In genomic region chr17:15683135-15683534, GRCh38 we compare ENCODE assay signal across 13 cellular contexts. TPM values are rescaled to one million over a fixed set of nuclear protein-coding genes. Genes with fewer than 3 reads are reported as not detected.
A peak's percentile ranks its signal among the peaks of the same experiment; 100 is the strongest.
DNase-seq lines count a peak whose midpoint lies in the region; ATAC-seq, FAIRE-seq and TF ChIP-seq lines count a peak whose summit lies in the region.
"Not testable (repeated sequence)": the region's sequence is repeated elsewhere in the genome, so short reads cannot be mapped to it uniquely, and the experiment has no call there.
"Had no signal": no experiment of that assay in that cellular context is flagged by ENCODE, and none has a peak within 500 bp of the region (broad histone marks: within the 10 kb centered on the region; RNA-seq: fewer than 3 reads in every experiment).

No MANE protein-coding gene starts in this region.

- not testable (repeated sequence) for BruUV-seq in GM12878 (replicated peaks; lab: Mats Ljungman, UMichigan)

- intact Hi-C loops in GM12878 (cut with micrococcal nuclease; ENCODE audit: unreplicated experiment) = not testable (repeated sequence)

- RAD21 ChIA-PET in GM12878 (lab: Charles Lee; ENCODE audit: unreplicated experiment) = not testable (repeated sequence)

- H3K27me3 Mint-ChIP-seq in activated CD8-positive, alpha-beta memory T cell treated with anti-CD3 and anti-CD28 coated beads, Interleukin-2, amount 10 ng/mL, durations not matched to agents 7 days and 5 days; nephron (ENCODE audit: low read depth); stimulated activated naive CD8-positive, alpha-beta T cell treated with anti-CD3 and anti-CD28 coated beads, Interleukin-15, Interleukin-2, amounts not matched to agents 100 ng/mL and 50 ng/mL, for 24 hours: not testable (repeated sequence)

- CTCF ChIA-PET in SK-N-SH (lab: Yijun Ruan, JAX); activated CD8-positive, alpha-beta memory T cell treated with anti-CD3 and anti-CD28 coated beads, Interleukin-2, amount 10 ng/mL, durations not matched to agents 7 days and 5 days (lab: Charles Lee); GM12878 (lab: Yijun Ruan, JAX): not testable (repeated sequence)

- in situ Hi-C loops in GM12878 (cut with MboI) = not testable (repeated sequence)

- TF ChIP-seq RAD21 in SK-N-SH (IDR thresholded peaks at IDR 0.05; ENCODE audit: low read length); GM12878 (IDR thresholded peaks at IDR 0.05; ENCODE audit: insufficient read depth, low read depth, low read length): not testable (repeated sequence)

- H3K27ac Mint-ChIP-seq in activated CD8-positive, alpha-beta memory T cell treated with anti-CD3 and anti-CD28 coated beads, Interleukin-2, amount 10 ng/mL, durations not matched to agents 7 days and 5 days; nephron; stimulated activated naive CD8-positive, alpha-beta T cell treated with anti-CD3 and anti-CD28 coated beads, Interleukin-15, Interleukin-2, amounts not matched to agents 100 ng/mL and 50 ng/mL, for 24 hours: not testable (repeated sequence)

- H3K36me3 Mint-ChIP-seq in activated CD8-positive, alpha-beta memory T cell treated with anti-CD3 and anti-CD28 coated beads, Interleukin-2, amount 10 ng/mL, durations not matched to agents 7 days and 5 days = not testable (repeated sequence)
- peaks cover 13% of the 10 kb centered on the region for H3K36me3 Mint-ChIP-seq in nephron (ENCODE audit: low read depth)
- H3K36me3 Mint-ChIP-seq in stimulated activated naive CD8-positive, alpha-beta T cell treated with anti-CD3 and anti-CD28 coated beads, Interleukin-15, Interleukin-2, amounts not matched to agents 100 ng/mL and 50 ng/mL, for 24 hours (ENCODE audit: low read depth) = peaks cover 17% of the 10 kb centered on the region

- H3K9me3 ChIP-seq in DND-41 (ENCODE audit: insufficient read depth, low read length, severe bottlenecking); HUES48 (ENCODE audit: control insufficient read depth, insufficient read depth, low read length); SK-N-SH; GM12878 (replicated peaks; ENCODE audit: control insufficient read depth, insufficient read depth, low read length); cardiac muscle cell (ENCODE audit: low read depth): not testable (repeated sequence)

- not testable (repeated sequence) for H3K36me3 ChIP-seq in DND-41 (ENCODE audit: insufficient read depth, low read length); HUES48 (ENCODE audit: control insufficient read depth, insufficient read depth, low read length); SK-N-SH (replicated peaks in 1 of 2; ENCODE audit: control insufficient read depth in 1 of 2, insufficient read depth in 2 of 2, low read length in 1 of 2); GM12878 (ENCODE audit: control insufficient read depth in 2 of 2, insufficient read depth in 2 of 2, low read length in 1 of 2); cardiac muscle cell

- DNase-seq in DND-41; SK-N-SH; activated CD8-positive, alpha-beta memory T cell treated with anti-CD3 and anti-CD28 coated beads, Interleukin-2, amount 10 ng/mL, durations not matched to agents 7 days and 5 days; GM12878 (ENCODE audit: low read depth, low spot score); cardiac muscle cell (ENCODE audit: low read depth in 1 of 2, low spot score in 1 of 2): not testable (repeated sequence)

- TF ChIP-seq EP300 in SK-N-SH (IDR thresholded peaks at IDR 0.05; ENCODE audit: borderline replicate concordance in 1 of 2, low read depth in 1 of 2, low read length in 1 of 2); GM12878 (IDR thresholded peaks at IDR 0.05; ENCODE audit: borderline replicate concordance in 1 of 2, control insufficient read depth in 1 of 2, low read depth in 2 of 2, low read length in 2 of 2): not testable (repeated sequence)

- H3K4me3 Mint-ChIP-seq in activated CD8-positive, alpha-beta memory T cell treated with anti-CD3 and anti-CD28 coated beads, Interleukin-2, amount 10 ng/mL, durations not matched to agents 7 days and 5 days = peak overlapping the region; percentile 87
- peak overlapping the region; percentile 91 to 95 (median 93) for H3K4me3 Mint-ChIP-seq in nephron
- peak overlapping the region; percentile 95 for H3K4me3 Mint-ChIP-seq in stimulated activated naive CD8-positive, alpha-beta T cell treated with anti-CD3 and anti-CD28 coated beads, Interleukin-15, Interleukin-2, amounts not matched to agents 100 ng/mL and 50 ng/mL, for 24 hours

- not testable (repeated sequence) for H3F3A ChIP-seq in SK-N-SH (replicated peaks; ENCODE audit: insufficient read depth)

- not testable (repeated sequence) for H3K27ac ChIP-seq in DND-41 (ENCODE audit: low read length); HUES48 (ENCODE audit: low read depth, low read length); SK-N-SH (ENCODE audit: low read depth in 2 of 2, low read length in 1 of 2); GM12878 (ENCODE audit: control insufficient read depth, insufficient read depth); cardiac muscle cell

- H3K4me3 ChIP-seq in DND-41 (ENCODE audit: low read depth in 1 of 2, low read length in 2 of 2) (peak overlapping the region in 1 of 2 experiments; percentile 88; a peak in 2 of 4 replicates), HUES48 (ENCODE audit: low read depth, low read length) (peak overlapping the region; percentile 72), SK-N-SH (ENCODE audit: low read depth in 2 of 2, low read length in 1 of 2) (peak overlapping the region; percentile 56 to 86; a peak in 3 of 4 replicates), GM12878 (peak overlapping the region; percentile 86), cardiac muscle cell (peak overlapping the region; percentile 57)

- not testable (repeated sequence) for H3K9me3 Mint-ChIP-seq in activated CD8-positive, alpha-beta memory T cell treated with anti-CD3 and anti-CD28 coated beads, Interleukin-2, amount 10 ng/mL, durations not matched to agents 7 days and 5 days (ENCODE audit: low read depth); nephron; stimulated activated naive CD8-positive, alpha-beta T cell treated with anti-CD3 and anti-CD28 coated beads, Interleukin-15, Interleukin-2, amounts not matched to agents 100 ng/mL and 50 ng/mL, for 24 hours

- POLR2A ChIA-PET in SK-N-SH (lab: Yijun Ruan, JAX); GM12878 (lab: Charles Lee): not testable (repeated sequence)

- H3K4me2 ChIP-seq in DND-41 (ENCODE audit: insufficient read depth, low read length) = peak overlapping the region; percentile 94
- peak overlapping the region; percentile 98 for H3K4me2 ChIP-seq in SK-N-SH
- peak overlapping the region; percentile 89 for H3K4me2 ChIP-seq in GM12878 (ENCODE audit: control insufficient read depth, insufficient read depth)

- WGBS in SK-N-SH (ENCODE audit: low lambda C conversion rate) = 98% methylated on average over 3 of the region's 3 CpGs
- WGBS in GM12878 (ENCODE audit: insufficient coverage, insufficient replicate concordance, low lambda C conversion rate, missing lambda C conversion rate) = 70% methylated on average over 3 of the region's 3 CpGs

- not testable (repeated sequence) for H4K20me1 ChIP-seq in DND-41 (ENCODE audit: insufficient read depth, low read length); SK-N-SH (ENCODE audit: insufficient read depth); GM12878 (ENCODE audit: control insufficient read depth, insufficient read depth)

- not testable (repeated sequence) for TF ChIP-seq CTCF in DND-41 (IDR thresholded peaks at IDR 0.05; ENCODE audit: borderline replicate concordance, extremely low read depth, low read length, poor library complexity, severe bottlenecking); SK-N-SH (IDR thresholded peaks at IDR 0.05); cardiac muscle cell (IDR thresholded peaks at IDR 0.05; ENCODE audit: low read depth, low read length); nephron (IDR thresholded peaks at IDR 0.05; ENCODE audit: unreplicated experiment in 3 of 3)
- TF ChIP-seq CTCF in GM12878 (IDR thresholded peaks at IDR 0.05 in 2 of 3, conservative IDR thresholded peaks at IDR 0.05 in 1 of 3; ENCODE audit: control insufficient read depth in 2 of 3, extremely low read depth in 1 of 3, insufficient read depth in 1 of 3, low read depth in 3 of 3, low read length in 3 of 3) = 0 out of 6 replicates have a peak, but pooled peaks of 1 of the 3 experiments have one; percentile 3

- FAIRE-seq in GM12878 (lab: Jason Lieb, UNC) = not testable (repeated sequence)

- H3K4me1 ChIP-seq in DND-41 (ENCODE audit: insufficient read depth, low read length) = peaks cover 25% of the 10 kb centered on the region
- H3K4me1 ChIP-seq in HUES48 (ENCODE audit: control insufficient read depth, insufficient read depth, low read length); SK-N-SH (ENCODE audit: control insufficient read depth in 1 of 2, insufficient read depth in 2 of 2, low read depth in 1 of 2, low read length in 1 of 2); GM12878 (ENCODE audit: control insufficient read depth, insufficient read depth, low read length); cardiac muscle cell (ENCODE audit: low read depth): not testable (repeated sequence)

- H3K9ac ChIP-seq in DND-41 (ENCODE audit: low read depth, low read length); HUES48 (ENCODE audit: low read depth, low read length); SK-N-SH: not testable (repeated sequence)
- H3K9ac ChIP-seq in GM12878 (ENCODE audit: control insufficient read depth, insufficient read depth, low read length) = peak overlapping the region; percentile 29; the same call in 1 of the 2 replicates

- H2AFZ ChIP-seq in DND-41 (ENCODE audit: low read depth, low read length) = not testable (repeated sequence)
- H2AFZ ChIP-seq in SK-N-SH (ENCODE audit: low read depth) (peak overlapping the region; percentile 100; the same call in 1 of the 2 replicates), GM12878 (ENCODE audit: control insufficient read depth, low read depth, low read length) (peak overlapping the region; percentile 77)

- not testable (repeated sequence) for H3K79me2 ChIP-seq in DND-41 (ENCODE audit: insufficient read depth, low read length); SK-N-SH (ENCODE audit: insufficient read depth); GM12878 (ENCODE audit: control insufficient read depth, insufficient read depth, low read length)

- not testable (repeated sequence) for H3K27me3 ChIP-seq in DND-41 (ENCODE audit: insufficient read depth, low read length, poor library complexity); HUES48 (ENCODE audit: control insufficient read depth, insufficient read depth, low read length); SK-N-SH (ENCODE audit: insufficient read depth); GM12878 (replicated peaks in 1 of 2; ENCODE audit: control insufficient read depth in 2 of 2, insufficient read depth in 2 of 2, low read length in 1 of 2); cardiac muscle cell

- not testable (repeated sequence) for TF ChIP-seq POLR2A in GM12878 (IDR thresholded peaks at IDR 0.05; ENCODE audit: low read depth, low read length)

- peaks cover 16% of the 10 kb centered on the region for H3K4me1 Mint-ChIP-seq in activated CD8-positive, alpha-beta memory T cell treated with anti-CD3 and anti-CD28 coated beads, Interleukin-2, amount 10 ng/mL, durations not matched to agents 7 days and 5 days
- H3K4me1 Mint-ChIP-seq in nephron = peaks cover 20% of the 10 kb centered on the region
- peaks cover 23% of the 10 kb centered on the region for H3K4me1 Mint-ChIP-seq in stimulated activated naive CD8-positive, alpha-beta T cell treated with anti-CD3 and anti-CD28 coated beads, Interleukin-15, Interleukin-2, amounts not matched to agents 100 ng/mL and 50 ng/mL, for 24 hours (ENCODE audit: low read depth)

- ATAC-seq in DND-41 (ENCODE audit: insufficient read depth, low read depth); activated CD8-positive, alpha-beta memory T cell treated with anti-CD3 and anti-CD28 coated beads, Interleukin-2, amount 10 ng/mL, durations not matched to agents 7 days and 5 days: not testable (repeated sequence)
- ATAC-seq in GM12878 = peak; percentile 74

- SMC1A ChIA-PET in GM12878 (lab: Charles Lee; ENCODE audit: uncharacterized antibody, unreplicated experiment) = not testable (repeated sequence)

- H3K9me2 ChIP-seq in SK-N-SH = not testable (repeated sequence)

RNA-seq across cellular contexts. Expression of gene TRIM16, which starts 1.0 kb away (rescaled TPM):
- polyA plus RNA-seq in SK-N-SH (2012; rRNA removed) = 24.8 and 30.7 TPM in 2 replicates
- polyA plus RNA-seq in SK-N-SH (2012; cell fraction: cytosol; rRNA removed) = 25.8 and 31.1 TPM in 2 replicates
- 40.4 and 47.3 TPM in 2 replicates for polyA plus RNA-seq in SK-N-SH (2012; cell fraction: nucleus; rRNA removed)
- 10 to 100 TPM in 1 of 2 experiments, 1 to 10 TPM in 1; 6.4 to 10.2 TPM for total RNA-seq in activated CD8-positive, alpha-beta memory T cell treated with anti-CD3 and anti-CD28 coated beads, Interleukin-2, amount 10 ng/mL, durations not matched to agents 7 days and 5 days
- total RNA-seq in GM12878 (2013; cell fraction: nucleolus; rRNA removed) = 27.9 and 40.4 TPM in 2 replicates
- 10.6 and 13.7 TPM in 2 replicates for total RNA-seq in GM12878 (2014; rRNA removed)
- total RNA-seq in GM12878 (2014; rRNA removed; fragmentation: Illumina TruSeq; extraction: Trizol) = 9.6 and 10.7 TPM in 2 replicates
- 9.1 and 11.9 TPM in 2 replicates for total RNA-seq in GM12878 (2021)
- 7.1 TPM for polyA plus RNA-seq in GM12878 (2011; ENCODE audit: low read depth)
- polyA plus RNA-seq in GM12878 (2011; rRNA removed) = 11.9 and 15.1 TPM in 2 replicates
- polyA plus RNA-seq in GM12878 (2011; cell fraction: cytosol; rRNA removed) = 10.3 and 11.6 TPM in 2 replicates
- polyA plus RNA-seq in GM12878 (2011; cell fraction: nucleus; rRNA removed) = 12.4 and 15.1 TPM in 2 replicates
- 9.2 and 11.3 TPM in 2 replicates for polyA plus RNA-seq in GM12878 (2012)
- 7.4 and 10.5 TPM in 2 replicates for polyA plus RNA-seq in GM12878 (2014; fragmentation: Illumina TruSeq; extraction: Trizol)
- 1 to 10 TPM; 3.9 to 6.4 TPM for polyA plus RNA-seq in GM12878 (2014; fragmentation: Nextera tagmentation; extraction: Ambion mirVana)
- 8.5 and 10.3 TPM in 2 replicates for polyA plus RNA-seq in GM12878 (2014; rRNA removed)
- polyA plus RNA-seq in GM12878 (2016; fragmentation: Nextera tagmentation; extraction: Ambion mirVana) = 1 to 10 TPM; 2.6 to 3.3 TPM
- polyA minus RNA-seq in GM12878 (2011; rRNA and poly(A)+ RNA removed) = 17.4 and 22.8 TPM in 2 replicates
- polyA minus RNA-seq in GM12878 (2011; cell fraction: cytosol; rRNA and poly(A)+ RNA removed) = 8.7 and 15.3 TPM in 2 replicates
- polyA minus RNA-seq in GM12878 (2011; cell fraction: nucleus; rRNA and poly(A)+ RNA removed) = 17.5 and 29.4 TPM in 2 replicates
- total RNA-seq in cardiac muscle cell = 42.4 and 48.8 TPM in 2 replicates
- polyA plus RNA-seq in cardiac muscle cell = 20.6 and 27.6 TPM in 2 replicates

RNA-seq across cellular contexts. Expression of gene ZNF286A, which starts 16.4 kb away (rescaled TPM):
- polyA plus RNA-seq in SK-N-SH (2012; rRNA removed) = 16.5 and 17.1 TPM in 2 replicates
- 18.3 and 18.7 TPM in 2 replicates for polyA plus RNA-seq in SK-N-SH (2012; cell fraction: cytosol; rRNA removed)
- polyA plus RNA-seq in SK-N-SH (2012; cell fraction: nucleus; rRNA removed) = 17.8 and 18.3 TPM in 2 replicates
- total RNA-seq in activated CD8-positive, alpha-beta memory T cell treated with anti-CD3 and anti-CD28 coated beads, Interleukin-2, amount 10 ng/mL, durations not matched to agents 7 days and 5 days = 10 to 100 TPM; 16.9 to 18.9 TPM
- total RNA-seq in GM12878 (2013; cell fraction: nucleolus; rRNA removed) = 29.3 and 36.8 TPM in 2 replicates
- total RNA-seq in GM12878 (2014; rRNA removed) = 19.3 and 22.8 TPM in 2 replicates
- 27.5 and 31.2 TPM in 2 replicates for total RNA-seq in GM12878 (2014; rRNA removed; fragmentation: Illumina TruSeq; extraction: Trizol)
- total RNA-seq in GM12878 (2021) = 20.1 and 23.7 TPM in 2 replicates
- polyA plus RNA-seq in GM12878 (2011; ENCODE audit: low read depth) = 9.0 TPM
- 17.0 and 24.2 TPM in 2 replicates for polyA plus RNA-seq in GM12878 (2011; rRNA removed)
- 11.2 and 13.2 TPM in 2 replicates for polyA plus RNA-seq in GM12878 (2011; cell fraction: cytosol; rRNA removed)
- 11.2 and 14.5 TPM in 2 replicates for polyA plus RNA-seq in GM12878 (2011; cell fraction: nucleus; rRNA removed)
- polyA plus RNA-seq in GM12878 (2012) = 9.3 and 11.6 TPM in 2 replicates
- 25.5 and 29.9 TPM in 2 replicates for polyA plus RNA-seq in GM12878 (2014; fragmentation: Illumina TruSeq; extraction: Trizol)
- polyA plus RNA-seq in GM12878 (2014; fragmentation: Nextera tagmentation; extraction: Ambion mirVana) = 10 to 100 TPM in 1 of 2 experiments, 1 to 10 TPM in 1; 8.1 to 12.1 TPM
- polyA plus RNA-seq in GM12878 (2014; rRNA removed) = 8.5 and 19.8 TPM in 2 replicates
- polyA plus RNA-seq in GM12878 (2016; fragmentation: Nextera tagmentation; extraction: Ambion mirVana) = 10 to 100 TPM; 12.8 to 14.8 TPM
- polyA minus RNA-seq in GM12878 (2011; rRNA and poly(A)+ RNA removed) = 16.8 and 22.4 TPM in 2 replicates
- 8.3 and 9.7 TPM in 2 replicates for polyA minus RNA-seq in GM12878 (2011; cell fraction: cytosol; rRNA and poly(A)+ RNA removed)
- 4.6 and 7.6 TPM in 2 replicates for polyA minus RNA-seq in GM12878 (2011; cell fraction: nucleus; rRNA and poly(A)+ RNA removed)
- total RNA-seq in cardiac muscle cell = 50.9 and 78.7 TPM in 2 replicates
- polyA plus RNA-seq in cardiac muscle cell = 26.1 and 46.7 TPM in 2 replicates

RNA-seq across cellular contexts. Expression of gene TBC1D26, which starts 48.9 kb away (rescaled TPM):
- polyA plus RNA-seq in SK-N-SH (2012; rRNA removed) (not detected in 2 replicates), GM12878 (2011; rRNA removed) (0.07 and 0.17 TPM in 2 replicates), GM12878 (2014; fragmentation: Illumina TruSeq; extraction: Trizol) (not detected in 2 replicates), GM12878 (2014; fragmentation: Nextera tagmentation; extraction: Ambion mirVana) (not detected), GM12878 (2014; rRNA removed) (0.05 TPM in 1 of 2 replicates, not detected in the other), GM12878 (2016; fragmentation: Nextera tagmentation; extraction: Ambion mirVana) (under 1 TPM in 1 of 2 experiments, not detected in 1; 0.10 TPM), cardiac muscle cell (2.5 and 8.9 TPM in 2 replicates)
- polyA plus RNA-seq in SK-N-SH (2012; cell fraction: cytosol; rRNA removed) = 0.01 TPM in 1 of 2 replicates, not detected in the other
- 0.12 and 0.23 TPM in 2 replicates for polyA plus RNA-seq in SK-N-SH (2012; cell fraction: nucleus; rRNA removed)
- total RNA-seq in activated CD8-positive, alpha-beta memory T cell treated with anti-CD3 and anti-CD28 coated beads, Interleukin-2, amount 10 ng/mL, durations not matched to agents 7 days and 5 days = not detected
- 1.4 and 1.5 TPM in 2 replicates for total RNA-seq in GM12878 (2013; cell fraction: nucleolus; rRNA removed)
- total RNA-seq in GM12878 (2014; rRNA removed) (not detected in 2 replicates), GM12878 (2014; rRNA removed; fragmentation: Illumina TruSeq; extraction: Trizol) (not detected in 2 replicates), GM12878 (2021) (not detected in 2 replicates), cardiac muscle cell (2.2 and 2.6 TPM in 2 replicates)
- polyA plus RNA-seq in GM12878 (2011; ENCODE audit: low read depth) = not detected
- not detected in 2 replicates for polyA plus RNA-seq in GM12878 (2011; cell fraction: cytosol; rRNA removed)
- polyA plus RNA-seq in GM12878 (2011; cell fraction: nucleus; rRNA removed) = 0.45 and 2.0 TPM in 2 replicates
- polyA plus RNA-seq in GM12878 (2012) = 0.07 TPM in 1 of 2 replicates, not detected in the other
- not detected in 2 replicates for polyA minus RNA-seq in GM12878 (2011; rRNA and poly(A)+ RNA removed)
- polyA minus RNA-seq in GM12878 (2011; cell fraction: cytosol; rRNA and poly(A)+ RNA removed) = not detected in 2 replicates
- polyA minus RNA-seq in GM12878 (2011; cell fraction: nucleus; rRNA and poly(A)+ RNA removed) = 0.24 TPM in 1 of 2 replicates, not detected in the other
- total RNA-seq: HT-29, left ventricle myocardium inferior, mucosa of gallbladder, Right ventricle myocardium superior, upper lobe of right lung had no signal
